Comparison of ENCODE assay signal across 8 cellular contexts in genomic region chr20:46894579-46894958, GRCh38.
DNase-seq lines count a peak whose midpoint lies in the region; ATAC-seq and TF ChIP-seq lines count a peak whose summit lies in the region.

EYA2 (plus strand) TSS chr20:46894843; CDS start chr20:46990011, 95,168 bp downstream.

- H3K27me3 ChIP-seq in KMS-11 (ENCODE audit: insufficient read depth, low read depth) (no peaks in the 10 kb centered on the region), muscle layer of colon (ENCODE audit: control insufficient read depth in 1 of 2, insufficient read depth in 2 of 2, low read length in 2 of 2) (peaks cover 3 to 21% of the 10 kb centered on the region in 2 donors)

- H3K9ac ChIP-seq in KMS-11 (peak within 1 kb of the TSS; percentile 96), muscle layer of colon (ENCODE audit: low read length) (no peak within 1 kb of the TSS)

- no peaks in the 10 kb centered on the region for H4K20me1 ChIP-seq in KMS-11 (ENCODE audit: insufficient read depth)

- H3K4me1 ChIP-seq in KMS-11 (ENCODE audit: low read depth, poor library complexity, severe bottlenecking) (peaks cover 22% of the 10 kb centered on the region), muscle layer of colon (ENCODE audit: insufficient read depth, low read length) (no peaks in the 10 kb centered on the region)

- H3K36me3 ChIP-seq in KMS-11 (ENCODE audit: insufficient read depth) (no peaks in the 10 kb centered on the region), muscle layer of colon (ENCODE audit: insufficient read depth, low read length) (no peaks in the 10 kb centered on the region)

- peak within 1 kb of the TSS; percentile 73 for H2AFZ ChIP-seq in KMS-11 (ENCODE audit: low read depth)

- H3K9me3 ChIP-seq in muscle layer of colon (ENCODE audit: low read length), result peaks cover 5% of the 10 kb centered on the region

- TF ChIP-seq CTCF in KMS-11 (conservative IDR thresholded peaks at IDR 0.05; ENCODE audit: low read depth, low read length), result no peak
- TF ChIP-seq CTCF in epithelial cell of esophagus (IDR thresholded peaks at IDR 0.05; ENCODE audit: insufficient read depth, low read depth, low read length, missing control alignments), result no peak

- H3K4me2 ChIP-seq in KMS-11, result peak within 1 kb of the TSS; percentile 96

- H3K4me3 ChIP-seq in KMS-11 (IDR thresholded peaks at IDR 0.05; ENCODE audit: insufficient read depth, low read depth, low read length), result no peak within 1 kb of the TSS
- peak within 1 kb of the TSS; percentile 54 for H3K4me3 ChIP-seq in epithelial cell of esophagus (ENCODE audit: low read length)
- H3K4me3 ChIP-seq in muscle layer of colon (ENCODE audit: low read depth in 1 of 2, low read length in 2 of 2), result peak within 1 kb of the TSS; percentile 40 to 49

- H3K27ac ChIP-seq in KMS-11 (peak within 1 kb of the TSS; percentile 91), muscle layer of colon (ENCODE audit: low read depth, low read length) (no peak within 1 kb of the TSS)

- DNase-seq in AG08395 (ENCODE audit: low spot score) (peak; percentile 41), epithelial cell of esophagus (ENCODE audit: low read depth) (peak; percentile 30)
- no peak for DNase-seq in activated effector memory CD4-positive, alpha-beta T cell treated with Interleukin-2 at 50 U/mL for 16 hours

- peaks cover 62% of the 10 kb centered on the region for H3K79me2 ChIP-seq in KMS-11 (ENCODE audit: insufficient read depth, low read depth)

- ATAC-seq in HG03469 (IDR thresholded peaks at IDR 0.05; ENCODE audit: unreplicated experiment) (no peak), GM21737 (IDR thresholded peaks at IDR 0.05; ENCODE audit: unreplicated experiment) (no peak), HG02571 (IDR thresholded peaks at IDR 0.05; ENCODE audit: unreplicated experiment) (no peak)
